In genomic region chr11:60982184-60982583, GRCh38 we compare ENCODE assay signal across 19 cellular contexts. TPM values are rescaled to one million over a fixed set of nuclear protein-coding genes. Genes with fewer than 3 reads are reported as not detected.
DNase-seq lines count a peak whose midpoint lies in the region; ATAC-seq and TF ChIP-seq lines count a peak whose summit lies in the region.
"Had no signal": no experiment of that assay in that cellular context is flagged by ENCODE, and none has a peak within 500 bp of the region (broad histone marks: within the 10 kb centered on the region; RNA-seq: fewer than 3 reads in every experiment).

No MANE protein-coding gene starts in this region.

- H3K27ac ChIP-seq in Peyer's patch, result peak overlapping the region; percentile 48 to 77 (median 58)
- H3K27ac ChIP-seq: BLaER1, tibial artery had no signal

- H3K4me3 Mint-ChIP-seq in activated CD4-positive, alpha-beta T cell treated with anti-CD3 and anti-CD28 coated beads, Interleukin-2, amount 10 ng/mL, durations not matched to agents 24 days and 14 days, result peak overlapping the region; percentile 84
- H3K4me3 Mint-ChIP-seq in activated T-helper 2 cell treated with anti-CD3 and anti-CD28 coated beads, Interferon-gamma antibody, Interleukin-2, Interleukin-4, amounts not matched to agents 10 μg/mL and 5 μg/mL and 100 μg/mL, durations not matched to agents 14 hours and 24 hours and 36 hours (ENCODE audit: low read depth), result peak overlapping the region; percentile 83

- peaks cover 76% of the 10 kb centered on the region for H3K36me3 Mint-ChIP-seq in activated CD4-positive, alpha-beta T cell treated with anti-CD3 and anti-CD28 coated beads, Interleukin-2, amount 10 ng/mL, durations not matched to agents 24 days and 14 days (ENCODE audit: low read depth)
- H3K36me3 Mint-ChIP-seq in activated T-helper 2 cell treated with anti-CD3 and anti-CD28 coated beads, Interferon-gamma antibody, Interleukin-2, Interleukin-4, amounts not matched to agents 10 μg/mL and 5 μg/mL and 100 μg/mL, durations not matched to agents 14 hours and 24 hours and 36 hours (ENCODE audit: low read depth), result peaks cover 83% of the 10 kb centered on the region

- H3K36me3 ChIP-seq in Peyer's patch (no peaks in the 10 kb centered on the region), mucosa of descending colon (ENCODE audit: low read depth) (no peaks in the 10 kb centered on the region)
- H3K36me3 ChIP-seq: BLaER1, tibial artery had no signal

- peak; percentile 13 for ATAC-seq in mucosa of descending colon
- no peak for ATAC-seq in GM21526 (IDR thresholded peaks at IDR 0.05; ENCODE audit: low FRiP score, unreplicated experiment)

- no peaks in the 10 kb centered on the region for H3K27me3 ChIP-seq in Peyer's patch
- H3K27me3 ChIP-seq: BLaER1 had no signal

- H3K9me3 ChIP-seq in Peyer's patch (no peaks in the 10 kb centered on the region), mucosa of descending colon (no peaks in the 10 kb centered on the region)
- H3K9me3 ChIP-seq: BLaER1, tibial artery had no signal

- intact Hi-C loops in activated CD4-positive, alpha-beta T cell treated with anti-CD3 and anti-CD28 coated beads, Interleukin-2, amount 10 ng/mL, durations not matched to agents 24 days and 14 days (cut with micrococcal nuclease), result no loop called here
- intact Hi-C loops in activated T-helper 2 cell treated with anti-CD3 and anti-CD28 coated beads, Interferon-gamma antibody, Interleukin-2, Interleukin-4, amounts not matched to agents 10 μg/mL and 5 μg/mL and 100 μg/mL, durations not matched to agents 14 hours and 24 hours and 36 hours (cut with micrococcal nuclease), result no loop called here
- intact Hi-C loops in mucosa of descending colon (cut with DNase I, micrococcal nuclease), result no loop called here

- TF ChIP-seq CTCF in Peyer's patch (IDR thresholded peaks at IDR 0.05) (no peak), mucosa of descending colon (IDR thresholded peaks at IDR 0.05) (no peak)

- DNase-seq in activated CD4-positive, alpha-beta T cell treated with anti-CD3 and anti-CD28 coated beads, Interleukin-2, amount 10 ng/mL, durations not matched to agents 24 days and 14 days, result peak; percentile 80
- no peak for DNase-seq in activated CD4-positive, alpha-beta T cell treated with anti-CD3 and anti-CD28 coated beads, Interleukin-2, amount 50 U/mL, for 4 hours
- DNase-seq in Peyer's patch (peak in 1 of 3 donors; percentile 64), mucosa of descending colon (peak in 1 of 3 donors; percentile 44), middle frontal gyrus (ENCODE audit: extremely low spot score, low spot score) (no peak)
- no peak for DNase-seq in activated T-helper 2 cell treated with anti-CD3 and anti-CD28 coated beads, Interferon-gamma antibody, Interleukin-2, Interleukin-4, amounts not matched to agents 10 μg/mL and 5 μg/mL and 100 μg/mL, durations not matched to agents 14 hours and 24 hours and 36 hours (ENCODE audit: low spot score)
- no peak for DNase-seq in stimulated activated CD4-positive, alpha-beta T cell treated with anti-CD3 and anti-CD28 coated beads, Interleukin-4, amount 100 ng/mL, for 24 hours
- DNase-seq: activated CD4-positive, CD25-positive, alpha-beta regulatory T cell; foreskin fibroblast; mesendoderm; NCI-H1105; NCI-H526; SHP77 treated with DMSO at 0.1 percent for 48 hours; tibial artery had no signal

- peaks cover 0 to 10% (median 0%) of the 10 kb centered on the region in 4 donors for H3K4me1 ChIP-seq in Peyer's patch
- H3K4me1 ChIP-seq in mucosa of descending colon (ENCODE audit: low read depth), result no peaks in the 10 kb centered on the region
- H3K4me1 ChIP-seq: tibial artery had no signal

- no peaks in the 10 kb centered on the region for H3K27me3 Mint-ChIP-seq in activated CD4-positive, alpha-beta T cell treated with anti-CD3 and anti-CD28 coated beads, Interleukin-2, amount 10 ng/mL, durations not matched to agents 24 days and 14 days
- H3K27me3 Mint-ChIP-seq in activated T-helper 2 cell treated with anti-CD3 and anti-CD28 coated beads, Interferon-gamma antibody, Interleukin-2, Interleukin-4, amounts not matched to agents 10 μg/mL and 5 μg/mL and 100 μg/mL, durations not matched to agents 14 hours and 24 hours and 36 hours (ENCODE audit: low read depth), result no peaks in the 10 kb centered on the region

- H3K4me3 ChIP-seq in Peyer's patch (no peak overlapping the region), mucosa of descending colon (no peak overlapping the region)
- H3K4me3 ChIP-seq: BLaER1, smooth muscle cell, tibial artery had no signal

- H3K9me3 Mint-ChIP-seq in activated CD4-positive, alpha-beta T cell treated with anti-CD3 and anti-CD28 coated beads, Interleukin-2, amount 10 ng/mL, durations not matched to agents 24 days and 14 days, result no peaks in the 10 kb centered on the region
- H3K9me3 Mint-ChIP-seq in activated T-helper 2 cell treated with anti-CD3 and anti-CD28 coated beads, Interferon-gamma antibody, Interleukin-2, Interleukin-4, amounts not matched to agents 10 μg/mL and 5 μg/mL and 100 μg/mL, durations not matched to agents 14 hours and 24 hours and 36 hours, result no peaks in the 10 kb centered on the region

- peak overlapping the region; percentile 94 for H3K27ac Mint-ChIP-seq in activated CD4-positive, alpha-beta T cell treated with anti-CD3 and anti-CD28 coated beads, Interleukin-2, amount 10 ng/mL, durations not matched to agents 24 days and 14 days
- peak overlapping the region; percentile 94 for H3K27ac Mint-ChIP-seq in activated T-helper 2 cell treated with anti-CD3 and anti-CD28 coated beads, Interferon-gamma antibody, Interleukin-2, Interleukin-4, amounts not matched to agents 10 μg/mL and 5 μg/mL and 100 μg/mL, durations not matched to agents 14 hours and 24 hours and 36 hours

- H3K4me1 Mint-ChIP-seq in activated CD4-positive, alpha-beta T cell treated with anti-CD3 and anti-CD28 coated beads, Interleukin-2, amount 10 ng/mL, durations not matched to agents 24 days and 14 days, result peaks cover 85% of the 10 kb centered on the region
- H3K4me1 Mint-ChIP-seq in activated T-helper 2 cell treated with anti-CD3 and anti-CD28 coated beads, Interferon-gamma antibody, Interleukin-2, Interleukin-4, amounts not matched to agents 10 μg/mL and 5 μg/mL and 100 μg/mL, durations not matched to agents 14 hours and 24 hours and 36 hours (ENCODE audit: low read depth), result peaks cover 82% of the 10 kb centered on the region

- peak in 1 of 2 donors; percentile 13 for TF ChIP-seq POLR2A in Peyer's patch (IDR thresholded peaks at IDR 0.05)

RNA-seq across cellular contexts. Expression of gene CD6, which starts 10.7 kb away (rescaled TPM):
- 416 and 421 TPM in 2 replicates for total RNA-seq in activated CD4-positive, alpha-beta T cell treated with anti-CD3 and anti-CD28 coated beads, Interleukin-2, amount 10 ng/mL, durations not matched to agents 24 days and 14 days
- 10 to 100 TPM in 1 of 4 donors, 1 to 10 TPM in 3; 3.3 to 15.7 (median 4.7) TPM for total RNA-seq in Peyer's patch
- 308 and 327 TPM in 2 replicates for total RNA-seq in activated T-helper 2 cell treated with anti-CD3 and anti-CD28 coated beads, Interferon-gamma antibody, Interleukin-2, Interleukin-4, amounts not matched to agents 10 μg/mL and 5 μg/mL and 100 μg/mL, durations not matched to agents 14 hours and 24 hours and 36 hours
- 1 to 10 TPM; 2.3 to 4.3 (median 2.8) TPM for total RNA-seq in mucosa of descending colon
- total RNA-seq: HT1080, LHCN-M2 had no signal

RNA-seq across cellular contexts. Expression of gene SLC15A3, which starts 30.2 kb away (rescaled TPM):
- total RNA-seq in activated CD4-positive, alpha-beta T cell treated with anti-CD3 and anti-CD28 coated beads, Interleukin-2, amount 10 ng/mL, durations not matched to agents 24 days and 14 days, result 3.0 and 4.0 TPM in 2 replicates
- 10 to 100 TPM in 1 of 4 donors, 1 to 10 TPM in 3; 3.7 to 61.9 (median 8.8) TPM for total RNA-seq in Peyer's patch
- 2.1 and 2.2 TPM in 2 replicates for total RNA-seq in activated T-helper 2 cell treated with anti-CD3 and anti-CD28 coated beads, Interferon-gamma antibody, Interleukin-2, Interleukin-4, amounts not matched to agents 10 μg/mL and 5 μg/mL and 100 μg/mL, durations not matched to agents 14 hours and 24 hours and 36 hours
- 10 to 100 TPM in 2 of 3 donors, 1 to 10 TPM in 1; 6.2 to 36.8 (median 18.4) TPM for total RNA-seq in mucosa of descending colon

RNA-seq across cellular contexts. Expression of gene TMEM132A, which starts 57.9 kb away (rescaled TPM):
- 2.3 and 3.5 TPM in 2 replicates for total RNA-seq in activated CD4-positive, alpha-beta T cell treated with anti-CD3 and anti-CD28 coated beads, Interleukin-2, amount 10 ng/mL, durations not matched to agents 24 days and 14 days
- 10 to 100 TPM in 1 of 4 donors, 1 to 10 TPM in 3; 1.6 to 28.9 (median 4.0) TPM for total RNA-seq in Peyer's patch
- 1.1 and 1.2 TPM in 2 replicates for total RNA-seq in activated T-helper 2 cell treated with anti-CD3 and anti-CD28 coated beads, Interferon-gamma antibody, Interleukin-2, Interleukin-4, amounts not matched to agents 10 μg/mL and 5 μg/mL and 100 μg/mL, durations not matched to agents 14 hours and 24 hours and 36 hours
- 10 to 100 TPM in 1 of 3 donors, 1 to 10 TPM in 2; 3.9 to 11.8 (median 8.5) TPM for total RNA-seq in mucosa of descending colon

Comparison
In these comparisons a context has a peak if more than half of its experiments do, and no peak if none do; other contexts are left out.
1. RNA of gene CD6, which starts 10.7 kb away (total RNA-seq): 416 to 421 TPM in activated CD4-positive, alpha-beta T cell treated with anti-CD3 and anti-CD28 coated beads, Interleukin-2, amount 10 ng/mL, durations not matched to agents 24 days and 14 days and 308 to 327 TPM in activated T-helper 2 cell treated with anti-CD3 and anti-CD28 coated beads, Interferon-gamma antibody, Interleukin-2, Interleukin-4, amounts not matched to agents 10 μg/mL and 5 μg/mL and 100 μg/mL, durations not matched to agents 14 hours and 24 hours and 36 hours; 3.3 to 15.7 TPM in Peyer's patch and 2.3 to 4.3 TPM in mucosa of descending colon; every median in the first group is over 10 times any median in the second.